Comparison of ENCODE assay signal across 1 cellular context in genomic region chr15:99426431-99427105, GRCh38.
TF ChIP-seq lines count a peak whose summit lies in the region.

No MANE protein-coding gene starts in this region.

TF ChIP-seq in IMR-90, 13 proteins besides CTCF, POLR2A, EP300 and RAD21:
- no peak for TF ChIP-seq CHD1 (IDR thresholded peaks at IDR 0.05; ENCODE audit: low read depth, low read length)
- TF ChIP-seq RFX5 (IDR thresholded peaks at IDR 0.05; ENCODE audit: low read depth, low read length), result no peak
- TF ChIP-seq, protein P1, sequence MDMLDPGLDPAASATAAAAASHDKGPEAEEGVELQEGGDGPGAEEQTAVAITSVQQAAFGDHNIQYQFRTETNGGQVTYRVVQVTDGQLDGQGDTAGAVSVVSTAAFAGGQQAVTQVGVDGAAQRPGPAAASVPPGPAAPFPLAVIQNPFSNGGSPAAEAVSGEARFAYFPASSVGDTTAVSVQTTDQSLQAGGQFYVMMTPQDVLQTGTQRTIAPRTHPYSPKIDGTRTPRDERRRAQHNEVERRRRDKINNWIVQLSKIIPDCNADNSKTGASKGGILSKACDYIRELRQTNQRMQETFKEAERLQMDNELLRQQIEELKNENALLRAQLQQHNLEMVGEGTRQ (IDR thresholded peaks at IDR 0.05; ENCODE audit: low read depth, low read length), result no peak
- no peak for TF ChIP-seq FOS (IDR thresholded peaks at IDR 0.05; ENCODE audit: low read depth, low read length)
TF ChIP-seq in IMR-90: peak in this region for 0.
